ENCODE assay signal across 23 cellular contexts in genomic region chr12:29780084-29780483, GRCh38. TPM values are rescaled to one million over a fixed set of nuclear protein-coding genes. Genes with fewer than 3 reads are reported as not detected.
"Had no signal": no experiment of that assay in that cellular context is flagged by ENCODE, and none has a peak within 500 bp of the region (broad histone marks: within the 10 kb centered on the region; RNA-seq: fewer than 3 reads in every experiment).

No MANE protein-coding gene starts in this region.

- ATAC-seq: activated CD8-positive, alpha-beta T cell treated with anti-CD3 and anti-CD28 coated beads, Interleukin-2, amount 10 ng/mL, durations not matched to agents 7 days and 5 days; activated T-cell treated with anti-CD3 and anti-CD28 coated beads, Interleukin-2, amount 50 U/mL, for 4 hours; K562 had no signal

- H3K27me3 ChIP-seq: brain microvascular endothelial cell, Peyer's patch, SJCRH30 had no signal

- H3K4me3 Mint-ChIP-seq: activated CD8-positive, alpha-beta T cell treated with anti-CD3 and anti-CD28 coated beads, Interleukin-2, amount 10 ng/mL, durations not matched to agents 7 days and 5 days; activated naive CD4-positive, alpha-beta T cell treated with anti-CD3 and anti-CD28 coated beads for 36 hours; activated naive CD8-positive, alpha-beta T cell; activated T-cell treated with anti-CD3 and anti-CD28 coated beads, Interleukin-2, amount 50 U/mL, for 4 hours; T-helper 1 cell treated with Interleukin-12 subunit alpha and Interleukin-12 subunit beta and Interleukin-4 antibody, amounts not matched to agents 30 μg/mL and 1 μg/mL, for 36 hours had no signal

- DNase-seq: activated CD4-positive, alpha-beta T cell treated with anti-CD3 and anti-CD28 coated beads for 48 hours; activated CD4-positive, alpha-beta T cell treated with anti-CD3 and anti-CD28 coated beads, Interleukin-2, amount 50 U/mL, for 4 hours; activated CD4-positive, CD25-positive, alpha-beta regulatory T cell treated with anti-CD3 and anti-CD28 coated beads, Interleukin-2, amount 50 U/mL, for 72 hours; activated CD8-positive, alpha-beta T cell treated with anti-CD3 and anti-CD28 coated beads, Interleukin-2, amount 10 ng/mL, durations not matched to agents 7 days and 5 days; activated gamma-delta T cell; activated naive CD4-positive, alpha-beta T cell treated with anti-CD3 and anti-CD28 coated beads for 36 hours; activated T-cell treated with anti-CD3 and anti-CD28 coated beads, Interleukin-2, amount 50 U/mL, for 4 hours; amygdala; brain microvascular endothelial cell; cerebellar nuclear complex; Kasumi-1; NCI-H1092; NCI-H1417; NCI-H1930; NCI-H510A treated with DMSO at 0.1 percent for 48 hours; NCI-H69; Peyer's patch; Right ventricle myocardium superior; SJCRH30 had no signal

- H3K27ac Mint-ChIP-seq: activated CD8-positive, alpha-beta T cell treated with anti-CD3 and anti-CD28 coated beads, Interleukin-2, amount 10 ng/mL, durations not matched to agents 7 days and 5 days; activated naive CD4-positive, alpha-beta T cell treated with anti-CD3 and anti-CD28 coated beads for 36 hours; activated naive CD8-positive, alpha-beta T cell; T-helper 1 cell treated with Interleukin-12 subunit alpha and Interleukin-12 subunit beta and Interleukin-4 antibody, amounts not matched to agents 30 μg/mL and 1 μg/mL, for 36 hours had no signal

- H3K27ac ChIP-seq: brain microvascular endothelial cell, Peyer's patch, RWPE1, SJCRH30 had no signal

- H3K9me3 ChIP-seq: Peyer's patch had no signal

- H3K36me3 ChIP-seq: brain microvascular endothelial cell, Peyer's patch had no signal

- H3K4me1 ChIP-seq: Peyer's patch had no signal

- H3K36me3 Mint-ChIP-seq: activated naive CD8-positive, alpha-beta T cell had no signal

- H3K4me3 ChIP-seq: K562, Peyer's patch, SJCRH30 had no signal

RNA-seq across cellular contexts. Expression of gene TMTC1, which starts 3.7 kb away (rescaled TPM):
- total RNA-seq: activated CD8-positive, alpha-beta T cell treated with anti-CD3 and anti-CD28 coated beads, Interleukin-2, amount 10 ng/mL, durations not matched to agents 7 days and 5 days; activated naive CD4-positive, alpha-beta T cell treated with anti-CD3 and anti-CD28 coated beads for 36 hours had no signal
